ENCODE assay signal across 20 cellular contexts in genomic region chr18:446941-447560, GRCh38. TPM values are rescaled to one million over a fixed set of nuclear protein-coding genes. Genes with fewer than 3 reads are reported as not detected.
A peak's percentile ranks its signal among the peaks of the same experiment; 100 is the strongest.
DNase-seq lines count a peak whose midpoint lies in the region; ATAC-seq and TF ChIP-seq lines count a peak whose summit lies in the region.
"Had no signal": no experiment of that assay in that cellular context is flagged by ENCODE, and none has a peak within 500 bp of the region (broad histone marks: within the 10 kb centered on the region; RNA-seq: fewer than 3 reads in every experiment).

No MANE protein-coding gene starts in this region.

- H3K4me3 ChIP-seq in AG10803 (ENCODE audit: low read length) (no peak overlapping the region), GM23338 (no peak overlapping the region)
- H3K4me3 ChIP-seq: thoracic aorta had no signal

- H3K9me2 ChIP-seq in GM23338 (ENCODE audit: insufficient read depth): no peaks in the 10 kb centered on the region

- no peaks in the 10 kb centered on the region for H3F3A ChIP-seq in GM23338 (replicated peaks; ENCODE audit: low read depth)

- H4K20me1 ChIP-seq in GM23338 (replicated peaks; ENCODE audit: insufficient read depth): no peaks in the 10 kb centered on the region

- H3K27me3 ChIP-seq in GM23338 (ENCODE audit: insufficient read depth): no peaks in the 10 kb centered on the region

- H3K79me2 ChIP-seq in GM23338 (replicated peaks; ENCODE audit: insufficient read depth): no peaks in the 10 kb centered on the region

- H3K9me3 Mint-ChIP-seq in GM23338: peaks cover 15% of the 10 kb centered on the region

- no peak overlapping the region for H3K27ac Mint-ChIP-seq in GM23338
- H3K27ac Mint-ChIP-seq: activated naive CD8-positive, alpha-beta T cell; naive B cell had no signal

- H3K27ac ChIP-seq in GM23338 (ENCODE audit: low read depth): no peak overlapping the region
- H3K27ac ChIP-seq: thoracic aorta had no signal

- TF ChIP-seq CTCF in AG10803 (conservative IDR thresholded peaks at IDR 0.05; ENCODE audit: low read length) (no peak), GM23338 (conservative IDR thresholded peaks at IDR 0.05; ENCODE audit: low read depth in 2 of 2) (no peak)

- no peaks in the 10 kb centered on the region for H3K4me1 Mint-ChIP-seq in GM23338
- H3K4me1 Mint-ChIP-seq: naive B cell had no signal

- H3K36me3 Mint-ChIP-seq in GM23338 (ENCODE audit: low read depth): peaks cover 4% of the 10 kb centered on the region; the same call in 1 of the 3 replicates
- H3K36me3 Mint-ChIP-seq: activated naive CD8-positive, alpha-beta T cell; naive B cell had no signal

- ATAC-seq in GM23338 (no peak), GM21447 (IDR thresholded peaks at IDR 0.05; ENCODE audit: unreplicated experiment) (no peak)

- H3K4me1 ChIP-seq in GM23338 (ENCODE audit: insufficient read depth): no peaks in the 10 kb centered on the region

- no peak overlapping the region for H3K4me2 ChIP-seq in GM23338

- no peak overlapping the region for H2AFZ ChIP-seq in GM23338

- no peak overlapping the region for H3K4me3 Mint-ChIP-seq in GM23338
- H3K4me3 Mint-ChIP-seq: activated naive CD8-positive, alpha-beta T cell; naive B cell had no signal

- DNase-seq in AG10803 (ENCODE audit: low read depth) (peak; percentile 69), M059J (ENCODE audit: low read depth) (peak; percentile 31), fibroblast of gingiva (ENCODE audit: low read depth) (peak; percentile 67), lung microvascular endothelial cell (ENCODE audit: low read depth in 2 of 2) (peak; percentile 50 to 84), GM23338 (ENCODE audit: low spot score) (no peak), DMS79 treated with DMSO at 0.1 percent for 48 hours (lab: John Stamatoyannopoulos, UW) (no peak), OCI-M2 (lab: John Stamatoyannopoulos, UW; ENCODE audit: unreplicated experiment) (no peak)
- DNase-seq: activated CD4-positive, alpha-beta T cell treated with anti-CD3 and anti-CD28 coated beads for 48 hours; hippocampal formation; left cardiac atrium; naive B cell; NCI-H2029; NCI-H69; retina; stimulated activated CD4-positive, alpha-beta T cell treated with anti-CD3 and anti-CD28 coated beads, Interleukin-2, amount 100 ng/mL, for 48 hours; stimulated activated CD8-positive, alpha-beta memory T cell treated with anti-CD3 and anti-CD28 coated beads, Interleukin-4, amount 100 ng/mL, for 48 hours had no signal

- H3K36me3 ChIP-seq in GM23338 (ENCODE audit: insufficient read depth): no peaks in the 10 kb centered on the region
- H3K36me3 ChIP-seq: thoracic aorta had no signal

- no peaks in the 10 kb centered on the region for H3K27me3 Mint-ChIP-seq in GM23338 (ENCODE audit: insufficient read depth, low read depth, poor library complexity)
- H3K27me3 Mint-ChIP-seq: naive B cell had no signal

TF ChIP-seq in GM23338, 12 proteins besides CTCF, POLR2A, EP300 and RAD21:
- TF ChIP-seq EZH2 (IDR thresholded peaks at IDR 0.05; ENCODE audit: low read depth, unreplicated experiment) (no peak), EZH2phosphoT487 (IDR thresholded peaks at IDR 0.05; ENCODE audit: unreplicated experiment) (no peak), STAT1 (IDR thresholded peaks at IDR 0.05; ENCODE audit: unreplicated experiment) (no peak)
TF ChIP-seq in GM23338: peak in this region for 0.

RNA-seq across cellular contexts. Expression of gene COLEC12, which starts 53.5 kb away (rescaled TPM):
- total RNA-seq in M059J (2014; rRNA removed; shearing (Covaris generic)): 39.2 and 61.2 TPM in 2 replicates
- 33.8 and 104 TPM in 2 replicates for total RNA-seq in lung microvascular endothelial cell
- 3.2 and 4.0 TPM in 2 replicates for total RNA-seq in GM23338 (2014; rRNA removed; shearing (Covaris generic))
- 1.1 and 2.0 TPM in 2 replicates for polyA plus RNA-seq in GM23338 (2016; fragmentation: Nextera tagmentation; extraction: Ambion mirVana)
- total RNA-seq: T-helper 2 cell treated with Interferon-gamma antibody and Interleukin-4, amounts not matched to agents 100 ng/mL and 5 ng/mL, for 36 hours had no signal

Comparison
In these comparisons a context has a peak if more than half of its experiments do, and no peak if none do; other contexts are left out.
1. DNase-seq: peak in AG10803 (single experiment), M059J (single experiment), fibroblast of gingiva (single experiment) and lung microvascular endothelial cell (2 of 2); none in GM23338 (single experiment), DMS79 treated with DMSO at 0.1 percent for 48 hours (single experiment) and OCI-M2 (single experiment).